ENCODE assay signal across 11 cellular contexts in the genomic region with DNA sequence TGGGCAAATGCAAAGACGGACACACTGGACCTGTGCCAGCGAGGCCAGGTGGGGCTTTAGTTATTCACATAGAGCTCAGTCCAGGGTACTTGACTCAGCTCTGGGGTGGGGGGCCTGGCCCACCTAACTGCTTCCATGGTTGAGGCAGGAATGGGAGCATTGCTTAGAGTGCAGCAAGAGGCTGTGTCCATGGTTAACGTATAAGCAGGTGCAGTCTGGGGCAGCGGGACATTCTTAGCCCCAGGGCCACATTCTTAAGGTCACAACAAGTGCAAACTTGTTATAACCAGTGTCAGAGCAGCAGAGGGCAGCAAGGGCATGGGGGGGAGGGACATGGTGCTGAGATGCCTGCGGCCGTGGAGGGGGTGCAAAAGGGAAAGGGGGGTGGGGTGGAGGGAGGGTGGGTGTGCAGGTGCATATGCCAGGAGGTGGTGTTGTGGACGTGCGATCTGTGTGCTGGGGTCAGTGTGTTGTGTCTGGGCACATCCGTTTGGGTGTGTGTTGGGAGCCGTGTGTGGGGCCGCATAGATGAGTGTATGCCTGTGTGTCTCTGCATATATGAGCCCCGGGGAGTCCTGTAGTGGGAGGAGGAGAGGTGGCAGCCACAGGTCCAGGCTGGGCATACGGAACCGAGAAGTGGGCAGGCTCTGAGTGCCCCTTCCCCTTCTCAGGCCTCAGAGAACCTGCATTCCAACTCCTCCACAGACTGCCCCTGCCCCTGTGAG. TPM values are rescaled to one million over a fixed set of nuclear protein-coding genes. Genes with fewer than 3 reads are reported as not detected.
DNase-seq lines count a peak whose midpoint lies in the region; ATAC-seq lines count a peak whose summit lies in the region.
"Had no signal": no experiment of that assay in that cellular context is flagged by ENCODE, and none has a peak within 500 bp of the region (broad histone marks: within the 10 kb centered on the region; RNA-seq: fewer than 3 reads in every experiment).

No MANE protein-coding gene starts in this region.

- DNase-seq in ELF-1 (ENCODE audit: low read depth, low spot score) (peak; percentile 70), RPMI8226 (peak; percentile 73), iPS-NIHi7 (ENCODE audit: extremely low spot score) (peak; percentile 58), posterior vena cava (ENCODE audit: low spot score) (no peak), NK-92 (lab: John Stamatoyannopoulos, UW; ENCODE audit: unreplicated experiment) (no peak)
- DNase-seq: DND-41, MG63, transverse colon had no signal

- no peak for ATAC-seq in GM21737 (IDR thresholded peaks at IDR 0.05; ENCODE audit: unreplicated experiment)

- intact Hi-C loops in posterior vena cava (cut with DNase I) = no loop called here

RNA-seq across cellular contexts. Expression of a gene that starts 8.4 kb away (rescaled TPM):
- total RNA-seq in posterior vena cava = under 1 TPM in 1 of 2 donors, not detected in 1; 0.19 TPM
- total RNA-seq: mononuclear cell, transverse colon had no signal

RNA-seq across cellular contexts. Expression of a gene that starts 19.8 kb away (rescaled TPM):
- not detected for total RNA-seq in posterior vena cava
- total RNA-seq: astrocyte, mononuclear cell had no signal

RNA-seq across cellular contexts. Expression of a gene that starts 29.7 kb away (rescaled TPM):
- total RNA-seq in posterior vena cava = 1 to 10 TPM; 5.5 to 6.3 TPM

RNA-seq across cellular contexts. Expression of a gene that starts 36.9 kb away (rescaled TPM):
- 10 to 100 TPM; 16.0 to 17.4 TPM for total RNA-seq in posterior vena cava

RNA-seq across cellular contexts. Expression of a gene that starts 54.0 kb away (rescaled TPM):
- total RNA-seq in posterior vena cava = 10 to 100 TPM in 1 of 2 donors, 1 to 10 TPM in 1; 4.1 to 10.8 TPM

Comparison
In these comparisons a context has a peak if more than half of its experiments do, and no peak if none do; other contexts are left out.
1. DNase-seq: peak in ELF-1 (single experiment), RPMI8226 (single experiment) and iPS-NIHi7 (single experiment); none in posterior vena cava (single experiment) and NK-92 (single experiment).